Comparison of ENCODE assay signal across 9 cellular contexts in genomic region chr6:31729515-31729978, GRCh38. TPM values are rescaled to one million over a fixed set of nuclear protein-coding genes. Genes with fewer than 3 reads are reported as not detected.
DNase-seq lines count a peak whose midpoint lies in the region; ATAC-seq, FAIRE-seq and TF ChIP-seq lines count a peak whose summit lies in the region.
"Had no signal": no experiment of that assay in that cellular context is flagged by ENCODE, and none has a peak within 500 bp of the region (broad histone marks: within the 10 kb centered on the region; RNA-seq: fewer than 3 reads in every experiment).

No MANE protein-coding gene starts in this region.

- no peaks in the 10 kb centered on the region for H3K27me3 ChIP-seq in CD4-positive, alpha-beta T cell (ENCODE audit: control insufficient read depth, insufficient read depth, low read length)
- no peaks in the 10 kb centered on the region for H3K27me3 ChIP-seq in WERI-Rb-1 (ENCODE audit: insufficient read depth, low read depth, severe bottlenecking)
- no peaks in the 10 kb centered on the region for H3K27me3 ChIP-seq in bronchial epithelial cell (ENCODE audit: control insufficient read depth, insufficient read depth, low read length)
- no peaks in the 10 kb centered on the region for H3K27me3 ChIP-seq in skeletal muscle tissue (ENCODE audit: control insufficient read depth in 3 of 3, insufficient read depth in 3 of 3, low read length in 3 of 3)

- peaks cover 67% of the 10 kb centered on the region for H3K4me1 Mint-ChIP-seq in CD4-positive, alpha-beta T cell (ENCODE audit: low read depth)

- CTCF ChIA-PET in CD4-positive, alpha-beta T cell (lab: Charles Lee): interaction anchor here (0.6 to 5.8 kb wide), 16 partner anchors 9 to 137 kb away, joined by 3 to 41 read pairs (median 5); partner anchors contain the start of genes ABHD16A, HSPA1A, HSPA1B and HSPA1L

- H3K9ac ChIP-seq in skeletal muscle tissue (ENCODE audit: low read depth in 1 of 3, low read length in 3 of 3): peak overlapping the region; percentile 81 to 86 (median 84)

- peak; percentile 76 for ATAC-seq in CD4-positive, alpha-beta T cell (ENCODE audit: poor library complexity)
- ATAC-seq in GM21723 (IDR thresholded peaks at IDR 0.05; ENCODE audit: unreplicated experiment) (peak; percentile 58), HG03108 (IDR thresholded peaks at IDR 0.05; ENCODE audit: unreplicated experiment) (no peak)

- H3K27ac ChIP-seq in CD4-positive, alpha-beta T cell (ENCODE audit: low read depth, low read length): peak overlapping the region; percentile 68
- H3K27ac ChIP-seq in WERI-Rb-1 (peak overlapping the region; percentile 81), skeletal muscle tissue (ENCODE audit: low read depth, low read length) (peak overlapping the region; percentile 95)

- peak overlapping the region; percentile 98 for H3K4me3 Mint-ChIP-seq in CD4-positive, alpha-beta T cell

- H3K4me3 ChIP-seq in WERI-Rb-1 (ENCODE audit: low read depth, low read length): peak overlapping the region; percentile 82
- peak overlapping the region; percentile 58 for H3K4me3 ChIP-seq in bronchial epithelial cell (ENCODE audit: low read depth, low read length)
- peak overlapping the region; percentile 80 to 88 (median 81) for H3K4me3 ChIP-seq in skeletal muscle tissue (ENCODE audit: low read length in 3 of 3)

- no peaks in the 10 kb centered on the region for H3K9me3 ChIP-seq in CD4-positive, alpha-beta T cell (ENCODE audit: control insufficient read depth, low read length)
- no peaks in the 10 kb centered on the region for H3K9me3 ChIP-seq in WERI-Rb-1 (ENCODE audit: severe bottlenecking)
- no peaks in the 10 kb centered on the region for H3K9me3 ChIP-seq in skeletal muscle tissue (ENCODE audit: control insufficient read depth in 3 of 3, low read length in 3 of 3)

- H3K4me1 ChIP-seq in skeletal muscle tissue (ENCODE audit: control insufficient read depth in 3 of 3, insufficient read depth in 3 of 3, low read length in 3 of 3): peaks cover 22 to 25% (median 24%) of the 10 kb centered on the region in 3 donors

- H3K27me3 Mint-ChIP-seq in CD4-positive, alpha-beta T cell: no peaks in the 10 kb centered on the region

- peaks cover 67% of the 10 kb centered on the region for H3K36me3 ChIP-seq in WERI-Rb-1
- peaks cover 26% of the 10 kb centered on the region for H3K36me3 ChIP-seq in bronchial epithelial cell (ENCODE audit: control insufficient read depth, insufficient read depth, low read length)
- H3K36me3 ChIP-seq in skeletal muscle tissue (ENCODE audit: control insufficient read depth in 3 of 3, insufficient read depth in 3 of 3, low read length in 3 of 3): peaks cover 13 to 34% (median 24%) of the 10 kb centered on the region in 3 donors

- TF ChIP-seq CTCF in CD4-positive, alpha-beta T cell (IDR thresholded peaks at IDR 0.05): peak; percentile 89
- no peak; the same call in 1 of the 2 replicates for TF ChIP-seq CTCF in WERI-Rb-1 (IDR thresholded peaks at IDR 0.05; ENCODE audit: low read depth, low read length)
- TF ChIP-seq CTCF in bronchial epithelial cell (IDR thresholded peaks at IDR 0.05; ENCODE audit: insufficient read depth, low read length, severe bottlenecking): no peak

- DNase-seq in CD4-positive, alpha-beta T cell: peak; percentile 69 to 84 (median 77)
- DNase-seq in NCI-H1105 (lab: John Stamatoyannopoulos, UW): peak; percentile 85
- peak; percentile 98 for DNase-seq in WERI-Rb-1
- peak; percentile 65 for DNase-seq in bronchial epithelial cell (ENCODE audit: low read depth)
- peak; percentile 91 for DNase-seq in iPS-NIHi11 (ENCODE audit: low spot score)

- no peaks in the 10 kb centered on the region for H3K9me3 Mint-ChIP-seq in CD4-positive, alpha-beta T cell

- intact Hi-C loops in CD4-positive, alpha-beta T cell (cut with DNase I, micrococcal nuclease): loop anchor here (1.0 to 2.0 kb wide), 7 partner anchors 9 to 105 kb away; partner anchors contain the start of gene LY6G5C (in 1 of the 2)

- FAIRE-seq in bronchial epithelial cell (lab: Jason Lieb, UNC): no peak
- FAIRE-seq: colon had no signal

- H3K36me3 Mint-ChIP-seq in CD4-positive, alpha-beta T cell (ENCODE audit: low read depth): peaks cover 53% of the 10 kb centered on the region

- POLR2A ChIA-PET in CD4-positive, alpha-beta T cell (lab: Charles Lee): interaction anchor here (0.6 to 2.4 kb wide), 17 partner anchors 9 to 107 kb away, joined by 3 to 21 read pairs (median 7); partner anchors contain the start of genes ABHD16A, BAG6, C6orf47 and HSPA1A

- peak overlapping the region; percentile 61 for H3K27ac Mint-ChIP-seq in CD4-positive, alpha-beta T cell

RNA-seq across cellular contexts. Expression of gene DDAH2, which starts 0.4 kb away (rescaled TPM):
- 1 to 10 TPM; 3.0 to 3.3 TPM for total RNA-seq in CD4-positive, alpha-beta T cell
- total RNA-seq in bronchial epithelial cell (14.5 and 19.5 TPM in 2 replicates), skeletal muscle tissue (73.1 TPM)

RNA-seq across cellular contexts. Expression of gene MPIG6B, which starts 6.4 kb away (rescaled TPM):
- total RNA-seq in CD4-positive, alpha-beta T cell: under 1 TPM; 0.11 to 0.17 TPM
- total RNA-seq in bronchial epithelial cell: under 0.01 TPM in 1 of 2 replicates, not detected in the other
- total RNA-seq in skeletal muscle tissue: 0.52 TPM

RNA-seq across cellular contexts. Expression of gene CLIC1, which starts 6.8 kb away (rescaled TPM):
- total RNA-seq in CD4-positive, alpha-beta T cell: 10 to 100 TPM; 61.2 to 61.5 TPM
- total RNA-seq in bronchial epithelial cell: 480 and 574 TPM in 2 replicates
- total RNA-seq in skeletal muscle tissue: 152 TPM

RNA-seq across cellular contexts. Expression of gene LY6G6C, which starts 8.0 kb away (rescaled TPM):
- total RNA-seq in CD4-positive, alpha-beta T cell: not detected
- total RNA-seq in bronchial epithelial cell (0.38 TPM in 1 of 2 replicates, not detected in the other), skeletal muscle tissue (not detected)

RNA-seq across cellular contexts. Expression of gene MSH5, which starts 10.3 kb away (rescaled TPM):
- total RNA-seq in CD4-positive, alpha-beta T cell: 10 to 100 TPM; 13.6 to 13.7 TPM
- total RNA-seq in bronchial epithelial cell (3.4 and 4.0 TPM in 2 replicates), skeletal muscle tissue (3.1 TPM)
